In genomic region chr6:2940010-2940850, GRCh38 we compare ENCODE assay signal across 8 cellular contexts. TPM values are rescaled to one million over a fixed set of nuclear protein-coding genes. Genes with fewer than 3 reads are reported as not detected.
DNase-seq lines count a peak whose midpoint lies in the region; ATAC-seq and TF ChIP-seq lines count a peak whose summit lies in the region.

No MANE protein-coding gene starts in this region.

- peak overlapping the region; percentile 79 for H3K27ac Mint-ChIP-seq in stimulated activated memory B cell treated with anti-CD40 and anti-IgM and Interleukin-4, amounts not matched to agents 10 μg/mL and 1 μg/mL and 100 μg/mL, for 72 hours

- no peaks in the 10 kb centered on the region for H3K27me3 Mint-ChIP-seq in stimulated activated memory B cell treated with anti-CD40 and anti-IgM and Interleukin-4, amounts not matched to agents 10 μg/mL and 1 μg/mL and 100 μg/mL, for 72 hours

- H3K27ac ChIP-seq in right cardiac atrium (ENCODE audit: low read length) (peak overlapping the region; percentile 46), uterus (no peak overlapping the region)

- H3K36me3 ChIP-seq in MG63 (no peaks in the 10 kb centered on the region), uterus (no peaks in the 10 kb centered on the region)

- ATAC-seq in GM19397 (IDR thresholded peaks at IDR 0.05; ENCODE audit: unreplicated experiment) (peak; percentile 73), HG03175 (IDR thresholded peaks at IDR 0.05; ENCODE audit: unreplicated experiment) (peak; percentile 80), right cardiac atrium (peak; percentile 55 to 60), SK-N-SH treated with all-trans-retinoic acid at 6 μM for 48 hours (no peak)
- peak; percentile 95 for ATAC-seq in stimulated activated memory B cell treated with anti-CD40 and anti-IgM and Interleukin-4, amounts not matched to agents 10 μg/mL and 1 μg/mL and 100 μg/mL, for 72 hours

- no peaks in the 10 kb centered on the region for H3K36me3 Mint-ChIP-seq in stimulated activated memory B cell treated with anti-CD40 and anti-IgM and Interleukin-4, amounts not matched to agents 10 μg/mL and 1 μg/mL and 100 μg/mL, for 72 hours

- peaks cover 50% of the 10 kb centered on the region for H3K4me1 Mint-ChIP-seq in stimulated activated memory B cell treated with anti-CD40 and anti-IgM and Interleukin-4, amounts not matched to agents 10 μg/mL and 1 μg/mL and 100 μg/mL, for 72 hours

- WGBS in right cardiac atrium = 70% methylated on average over 26 of the region's 26 CpGs

- peak; percentile 90 for DNase-seq in activated CD4-positive, alpha-beta T cell treated with anti-CD3 and anti-CD28 coated beads for 48 hours
- DNase-seq in right cardiac atrium = peak in 1 of 3 donors; percentile 66
- no peak for DNase-seq in MG63
- DNase-seq in uterus = no peak

- no peak for TF ChIP-seq POLR2A in uterus (IDR thresholded peaks at IDR 0.05)

- no peak for TF ChIP-seq CTCF in uterus (IDR thresholded peaks at IDR 0.05)

- peaks cover 2% of the 10 kb centered on the region for H3K9me3 Mint-ChIP-seq in stimulated activated memory B cell treated with anti-CD40 and anti-IgM and Interleukin-4, amounts not matched to agents 10 μg/mL and 1 μg/mL and 100 μg/mL, for 72 hours

- H3K9me3 ChIP-seq in right cardiac atrium (ENCODE audit: control insufficient read depth, low read length) (no peaks in the 10 kb centered on the region), MG63 (no peaks in the 10 kb centered on the region), uterus (no peaks in the 10 kb centered on the region)

- peak overlapping the region; percentile 70 for H3K4me3 Mint-ChIP-seq in stimulated activated memory B cell treated with anti-CD40 and anti-IgM and Interleukin-4, amounts not matched to agents 10 μg/mL and 1 μg/mL and 100 μg/mL, for 72 hours

- H3K4me1 ChIP-seq in right cardiac atrium (ENCODE audit: control insufficient read depth, insufficient read depth, low read length) = peaks cover 4% of the 10 kb centered on the region
- no peaks in the 10 kb centered on the region for H3K4me1 ChIP-seq in uterus

- H3K27me3 ChIP-seq in right cardiac atrium (ENCODE audit: control insufficient read depth, insufficient read depth) = no peaks in the 10 kb centered on the region
- H3K27me3 ChIP-seq in MG63 = no peaks in the 10 kb centered on the region
- H3K27me3 ChIP-seq in uterus = no peaks in the 10 kb centered on the region

- H3K4me3 ChIP-seq in right cardiac atrium (ENCODE audit: low read length) = no peak overlapping the region
- no peak overlapping the region for H3K4me3 ChIP-seq in MG63
- no peak overlapping the region for H3K4me3 ChIP-seq in uterus

- intact Hi-C loops in right cardiac atrium (cut with DNase I) (no loop called here), uterus (cut with DNase I; ENCODE audit: low total_unique reads) (no loop called here)

TF ChIP-seq in SK-N-SH treated with all-trans-retinoic acid at 6 μM for 48 hours, 23 proteins besides CTCF, POLR2A, EP300 and RAD21:
- no peak for TF ChIP-seq BACH2 (CRISPR knock-in tag; IDR thresholded peaks at IDR 0.05; ENCODE audit: borderline replicate concordance)

RNA-seq across cellular contexts. Expression of gene SERPINB6, which starts 31.1 kb away (rescaled TPM):
- total RNA-seq in right cardiac atrium (100 to 1,000 TPM; 181 to 265 (median 207) TPM), uterus (100 to 1,000 TPM in 3 of 4 donors, 10 to 100 TPM in 1; 84.9 to 266 (median 203) TPM)
- polyA plus RNA-seq in right cardiac atrium = 172 TPM
- total RNA-seq in MG63 (2014; rRNA removed; shearing (Covaris generic); ENCODE audit: low replicate concordance) = 45.1 and 59.9 TPM in 2 replicates

RNA-seq across cellular contexts. Expression of gene SERPINB9, which starts 37.1 kb away (rescaled TPM):
- total RNA-seq in right cardiac atrium = 10 to 100 TPM in 1 of 4 donors, 1 to 10 TPM in 3; 6.8 to 15.8 (median 8.6) TPM
- 3.5 TPM for polyA plus RNA-seq in right cardiac atrium
- not detected in 2 replicates for total RNA-seq in MG63 (2014; rRNA removed; shearing (Covaris generic); ENCODE audit: low replicate concordance)
- total RNA-seq in uterus = 10 to 100 TPM in 2 of 4 donors, 1 to 10 TPM in 2; 8.7 to 17.7 (median 10.8) TPM

RNA-seq across cellular contexts. Expression of gene NQO2, which starts 59.5 kb away (rescaled TPM):
- total RNA-seq in right cardiac atrium = 10 to 100 TPM; 38.1 to 60.6 (median 46.8) TPM
- 71.0 TPM for polyA plus RNA-seq in right cardiac atrium
- 4.2 and 17.6 TPM in 2 replicates for total RNA-seq in MG63 (2014; rRNA removed; shearing (Covaris generic); ENCODE audit: low replicate concordance)
- total RNA-seq in uterus = 10 to 100 TPM in 3 of 4 donors, 1 to 10 TPM in 1; 7.8 to 50.3 (median 21.6) TPM
